Comparison of ENCODE assay signal across 1 cellular context in genomic region chrX:151792505-151792904, GRCh38.
TF ChIP-seq lines count a peak whose summit lies in the region.

No MANE protein-coding gene starts in this region.

TF ChIP-seq in IMR-90, 13 proteins besides CTCF, POLR2A, EP300 and RAD21 (continued from another document):
- TF ChIP-seq, protein P1, sequence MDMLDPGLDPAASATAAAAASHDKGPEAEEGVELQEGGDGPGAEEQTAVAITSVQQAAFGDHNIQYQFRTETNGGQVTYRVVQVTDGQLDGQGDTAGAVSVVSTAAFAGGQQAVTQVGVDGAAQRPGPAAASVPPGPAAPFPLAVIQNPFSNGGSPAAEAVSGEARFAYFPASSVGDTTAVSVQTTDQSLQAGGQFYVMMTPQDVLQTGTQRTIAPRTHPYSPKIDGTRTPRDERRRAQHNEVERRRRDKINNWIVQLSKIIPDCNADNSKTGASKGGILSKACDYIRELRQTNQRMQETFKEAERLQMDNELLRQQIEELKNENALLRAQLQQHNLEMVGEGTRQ (IDR thresholded peaks at IDR 0.05; ENCODE audit: low read depth, low read length): no peak
- no peak for TF ChIP-seq RCOR1 (IDR thresholded peaks at IDR 0.05; ENCODE audit: insufficient replicate concordance, low read length)
TF ChIP-seq in IMR-90: peak in this region for 0.
